ENCODE assay signal across 15 cellular contexts in the genomic region with DNA sequence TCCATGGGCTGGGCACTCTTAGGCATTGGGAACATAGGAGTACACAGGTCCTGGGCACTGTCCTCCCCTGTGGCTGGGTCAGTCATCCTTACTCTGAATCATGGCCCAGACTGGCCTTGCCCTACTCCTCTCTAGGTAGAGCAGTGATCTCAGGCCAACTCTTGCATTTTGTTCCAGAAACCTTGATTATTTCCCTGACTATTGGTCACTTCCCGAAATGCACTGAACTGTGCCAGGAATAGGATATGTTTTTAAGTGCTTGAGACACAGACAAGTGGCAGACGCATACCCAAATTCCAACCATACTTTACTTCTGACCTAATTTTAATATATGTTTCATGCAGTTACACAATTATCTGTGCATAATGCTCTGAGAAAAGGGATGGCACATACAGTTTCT. TPM values are rescaled to one million over a fixed set of nuclear protein-coding genes. Genes with fewer than 3 reads are reported as not detected.
DNase-seq lines count a peak whose midpoint lies in the region; ATAC-seq, FAIRE-seq and TF ChIP-seq lines count a peak whose summit lies in the region.
"Had no signal": no experiment of that assay in that cellular context is flagged by ENCODE, and none has a peak within 500 bp of the region (broad histone marks: within the 10 kb centered on the region; RNA-seq: fewer than 3 reads in every experiment).

No MANE protein-coding gene starts in this region.

- no peaks in the 10 kb centered on the region for H3K9me3 ChIP-seq in adrenal gland (replicated peaks in 1 of 3)
- no peaks in the 10 kb centered on the region for H3K9me3 ChIP-seq in pancreas
- H3K9me3 ChIP-seq: SJCRH30 had no signal

- H3K27me3 ChIP-seq in adrenal gland: no peaks in the 10 kb centered on the region
- no peaks in the 10 kb centered on the region for H3K27me3 ChIP-seq in pancreas
- H3K27me3 ChIP-seq: foreskin keratinocyte, SJCRH30 had no signal

- ATAC-seq in pancreas (no peak), GM19035 (IDR thresholded peaks at IDR 0.05; ENCODE audit: unreplicated experiment) (no peak)
- ATAC-seq: foreskin keratinocyte, HCT116 had no signal

- DNase-seq in GM20000 (ENCODE audit: low spot score) (peak; percentile 5), adrenal gland (peak; percentile 60 to 92 (median 85)), foreskin fibroblast (peak; percentile 65 to 80), retinal pigment epithelial cell (ENCODE audit: low read depth) (peak; percentile 39), pancreas (no peak)
- no peak for DNase-seq in activated CD4-positive, alpha-beta T cell treated with anti-CD3 and anti-CD28 coated beads for 48 hours
- no peak for DNase-seq in activated effector memory CD4-positive, alpha-beta T cell treated with anti-CD3 and anti-CD28 coated beads, Interleukin-2, amount 50 U/mL, for 16 hours
- DNase-seq: NCI-H446; occipital lobe; SJCRH30; stimulated activated CD4-positive, alpha-beta T cell treated with anti-CD3 and anti-CD28 coated beads, Interleukin-4, amount 100 ng/mL, for 1 hour had no signal

- no peak overlapping the region for H3K4me3 ChIP-seq in adrenal gland
- no peak overlapping the region for H3K4me3 ChIP-seq in foreskin fibroblast (ENCODE audit: low read depth in 1 of 2, low read length in 2 of 2)
- H3K4me3 ChIP-seq in retinal pigment epithelial cell (ENCODE audit: low read length): no peak overlapping the region
- no peak overlapping the region for H3K4me3 ChIP-seq in pancreas
- H3K4me3 ChIP-seq: SJCRH30 had no signal

- TF ChIP-seq POLR2A in adrenal gland (IDR thresholded peaks at IDR 0.05): no peak

- H3K36me3 ChIP-seq in adrenal gland (replicated peaks in 1 of 2) (peaks cover 0 to 13% of the 10 kb centered on the region in 2 donors), pancreas (peaks cover 0 to 14% (median 6%) of the 10 kb centered on the region in 3 donors)
- H3K36me3 ChIP-seq: SJCRH30 had no signal

- H3K27ac ChIP-seq in adrenal gland (peak overlapping the region in 4 of 5 donors; percentile 15 to 79 (median 65)), pancreas (no peak overlapping the region)
- H3K27ac ChIP-seq: foreskin keratinocyte had no signal

- intact Hi-C loops in adrenal gland (cut with DNase I) (no loop called here), pancreas (cut with DNase I) (no loop called here)

- FAIRE-seq in pancreas (lab: Jason Lieb, UNC): no peak

- H3K4me1 ChIP-seq in adrenal gland (replicated peaks in 1 of 2): peaks cover 4 to 5% of the 10 kb centered on the region in 2 donors
- H3K4me1 ChIP-seq in pancreas: no peaks in the 10 kb centered on the region

- WGBS in adrenal gland, 4 donors: 32 to 40% (median 35%) methylated on average over 2 of the region's 2 CpGs
- WGBS in pancreas, 2 donors: 78 to 82% methylated on average over 2 of the region's 2 CpGs

- TF ChIP-seq CTCF in GM20000 (IDR thresholded peaks at IDR 0.05; ENCODE audit: extremely low read depth, missing control alignments): no peak
- no peak for TF ChIP-seq CTCF in adrenal gland (IDR thresholded peaks at IDR 0.05)
- TF ChIP-seq CTCF in foreskin fibroblast (IDR thresholded peaks at IDR 0.05; ENCODE audit: low read depth, low read length): no peak
- no peak for TF ChIP-seq CTCF in retinal pigment epithelial cell (conservative IDR thresholded peaks at IDR 0.05; ENCODE audit: low read depth, low read length)
- TF ChIP-seq CTCF in pancreas (IDR thresholded peaks at IDR 0.05): no peak

RNA-seq across cellular contexts. Expression of a gene that starts 16.8 kb away (rescaled TPM):
- total RNA-seq in adrenal gland (1,000 to 10,000 TPM; 1,250 to 3,973 (median 1,788) TPM), pancreas (1,000 to 10,000 TPM in 3 of 6 donors, 100 to 1,000 TPM in 3; 608 to 1,143 (median 994) TPM)
- polyA plus RNA-seq in adrenal gland (1,000 to 10,000 TPM; 1,826 to 2,993 (median 1,941) TPM), pancreas (1,000 to 10,000 TPM; 1,120 to 1,890 TPM)

RNA-seq across cellular contexts. Expression of a gene that starts 26.6 kb away (rescaled TPM):
- total RNA-seq in adrenal gland (not detected), pancreas (not detected)
- polyA plus RNA-seq in adrenal gland (not detected), pancreas (not detected)
- total RNA-seq: foreskin keratinocyte, liver, occipital lobe, SJCRH30 had no signal
- polyA plus RNA-seq: foreskin keratinocyte, liver had no signal

RNA-seq across cellular contexts. Expression of a gene that starts 31.4 kb away (rescaled TPM):
- not detected for total RNA-seq in adrenal gland
- not detected for polyA plus RNA-seq in adrenal gland
- total RNA-seq in pancreas: not detected
- polyA plus RNA-seq in pancreas: not detected
- total RNA-seq: liver, occipital lobe, SJCRH30 had no signal
- polyA plus RNA-seq: liver had no signal

RNA-seq across cellular contexts. Expression of a gene that starts 56.2 kb away (rescaled TPM):
- total RNA-seq in adrenal gland (10 to 100 TPM in 4 of 8 donors, 1 to 10 TPM in 4; 1.8 to 14.4 (median 9.7) TPM), pancreas (1 to 10 TPM; 1.7 to 3.2 (median 2.0) TPM)
- polyA plus RNA-seq in adrenal gland (10 to 100 TPM in 2 of 3 donors, 1 to 10 TPM in 1; 4.8 to 68.0 (median 15.9) TPM), pancreas (10 to 100 TPM; 12.4 to 23.9 TPM)
- total RNA-seq: foreskin keratinocyte had no signal
- polyA plus RNA-seq: foreskin keratinocyte had no signal

Comparison
In these comparisons a context has a peak if more than half of its experiments do, and no peak if none do; other contexts are left out.
1. DNase-seq: peak in GM20000 (single experiment), adrenal gland (7 of 7), foreskin fibroblast (2 of 2) and retinal pigment epithelial cell (single experiment); none in pancreas (0 of 6), activated CD4-positive, alpha-beta T cell treated with anti-CD3 and anti-CD28 coated beads for 48 hours (single experiment) and activated effector memory CD4-positive, alpha-beta T cell treated with anti-CD3 and anti-CD28 coated beads, Interleukin-2, amount 50 U/mL, for 16 hours (single experiment).
2. H3K27ac ChIP-seq: peak in adrenal gland (4 of 5); none in pancreas (0 of 4).